ENCODE assay signal across 10 cellular contexts in the genomic region with DNA sequence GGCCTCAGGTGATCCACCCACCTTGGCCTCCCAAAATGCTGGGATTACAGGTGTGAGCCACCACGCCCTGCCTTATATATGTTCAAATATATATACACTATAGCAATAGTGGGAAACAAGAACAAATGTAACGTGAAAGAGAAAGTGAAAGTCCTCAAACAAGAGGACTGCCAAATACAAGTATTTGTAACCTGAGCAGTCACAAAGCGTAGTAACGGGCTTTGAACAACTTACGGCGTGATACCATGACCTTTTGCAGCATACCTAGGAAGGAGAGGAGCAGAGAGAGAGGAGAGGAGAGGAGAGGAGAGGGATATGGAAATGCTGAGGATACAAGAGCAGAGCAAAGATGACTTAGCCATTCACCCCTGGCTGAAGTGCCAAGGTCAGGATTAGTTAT.
A peak's percentile ranks its signal among the peaks of the same experiment; 100 is the strongest.
DNase-seq lines count a peak whose midpoint lies in the region; ATAC-seq and TF ChIP-seq lines count a peak whose summit lies in the region.
"Had no signal": no experiment of that assay in that cellular context is flagged by ENCODE, and none has a peak within 500 bp of the region (broad histone marks: within the 10 kb centered on the region; RNA-seq: fewer than 3 reads in every experiment).

No MANE protein-coding gene starts in this region.

- peak; percentile 84 for ATAC-seq in GM21786 (IDR thresholded peaks at IDR 0.05; ENCODE audit: unreplicated experiment)
- no peak for ATAC-seq in PC-3
- ATAC-seq in lung (ENCODE audit: insufficient read depth, low FRiP score): peak; percentile 34

- H3K9ac ChIP-seq in PC-3 (ENCODE audit: low read length): no peak overlapping the region

- no peaks in the 10 kb centered on the region for H3F3A ChIP-seq in PC-3 (ENCODE audit: low read length, unreplicated experiment)

- no peaks in the 10 kb centered on the region for H3K36me3 ChIP-seq in PC-3 (ENCODE audit: low read depth, low read length)
- no peaks in the 10 kb centered on the region for H3K36me3 ChIP-seq in lung (ENCODE audit: control insufficient read depth in 2 of 2, insufficient read depth in 2 of 2, low read length in 2 of 2)

- TF ChIP-seq CTCF in PC-3 (conservative IDR thresholded peaks at IDR 0.05; ENCODE audit: low read depth, low read length) (no peak), lung (IDR thresholded peaks at IDR 0.05; ENCODE audit: control extremely low read depth, extremely low read depth) (no peak)

- peak overlapping the region; percentile 49 for H3K4me3 ChIP-seq in PC-3 (ENCODE audit: low read length)
- H3K4me3 ChIP-seq in lung: no peak overlapping the region
- H3K4me3 ChIP-seq: SK-N-MC had no signal

- POLR2A ChIA-PET in PC-3 (lab: Charles Lee; ENCODE audit: unreplicated experiment): no interaction called here

- no peaks in the 10 kb centered on the region for H4K20me1 ChIP-seq in PC-3 (ENCODE audit: low read length)

- H3K27ac ChIP-seq in PC-3 (ENCODE audit: low read length) (no peak overlapping the region), lung (ENCODE audit: low read depth in 1 of 2, low read length in 1 of 2) (no peak overlapping the region)
- H3K27ac ChIP-seq: SK-N-MC had no signal

- H3K4me1 ChIP-seq in PC-3 (ENCODE audit: insufficient read depth, low read length): no peaks in the 10 kb centered on the region; the same call in 1 of the 2 replicates
- no peaks in the 10 kb centered on the region for H3K4me1 ChIP-seq in lung (ENCODE audit: control insufficient read depth in 2 of 2, insufficient read depth in 2 of 2, low read length in 2 of 2)

- no peaks in the 10 kb centered on the region for H3K9me2 ChIP-seq in PC-3 (replicated peaks; ENCODE audit: low read length)

- peak overlapping the region; percentile 75 for H3K4me2 ChIP-seq in PC-3 (ENCODE audit: low read length)

- H3K79me2 ChIP-seq in PC-3 (ENCODE audit: low read length): no peaks in the 10 kb centered on the region

- WGBS in lung, 2 donors: 41 to 68% methylated on average over 6 of the region's 6 CpGs

- H3K27me3 ChIP-seq in PC-3 (ENCODE audit: low read length) (no peaks in the 10 kb centered on the region), lung (ENCODE audit: control insufficient read depth, insufficient read depth) (no peaks in the 10 kb centered on the region)

- H2AFZ ChIP-seq in PC-3 (ENCODE audit: low read length): peak overlapping the region; percentile 63

- DNase-seq in ELR (ENCODE audit: low read depth) (peak; percentile 33), PC-3 (peak; percentile 29), lung (ENCODE audit: low spot score) (no peak), NCI-H2227 treated with DMSO at 0.1 percent for 48 hours (lab: John Stamatoyannopoulos, UW) (no peak), Ammon's horn (ENCODE audit: low spot score) (no peak)
- no peak for DNase-seq in stimulated activated CD4-positive, alpha-beta T cell treated with anti-CD3 and anti-CD28 coated beads, Interleukin-15, amount 100 ng/mL, for 24 hours
- no peak for DNase-seq in activated CD8-positive, alpha-beta memory T cell treated with anti-CD3 and anti-CD28 coated beads, Interleukin-2, amount 50 U/mL, for 4 hours
- DNase-seq: stimulated activated CD4-positive, alpha-beta T cell treated with anti-CD3 and anti-CD28 coated beads, Interleukin-2, amount 100 ng/mL, for 48 hours had no signal

- no peaks in the 10 kb centered on the region for H3K9me3 ChIP-seq in PC-3 (ENCODE audit: low read length)
- H3K9me3 ChIP-seq in lung (ENCODE audit: control insufficient read depth in 2 of 2, insufficient read depth in 1 of 2, low read length in 1 of 2): no peaks in the 10 kb centered on the region

- BruUV-seq in PC-3 (replicated peaks; lab: Mats Ljungman, UMichigan): no TSS peak

- CTCF ChIA-PET in PC-3 (lab: Charles Lee): no interaction called here

- intact Hi-C loops in PC-3 (cut with micrococcal nuclease): no loop called here

Comparison
In these comparisons a context has a peak if more than half of its experiments do, and no peak if none do; other contexts are left out.
1. DNase-seq: peak in ELR (single experiment) and PC-3 (single experiment); none in lung (single experiment), stimulated activated CD4-positive, alpha-beta T cell treated with anti-CD3 and anti-CD28 coated beads, Interleukin-15, amount 100 ng/mL, for 24 hours (single experiment), NCI-H2227 treated with DMSO at 0.1 percent for 48 hours (single experiment), Ammon's horn (single experiment) and activated CD8-positive, alpha-beta memory T cell treated with anti-CD3 and anti-CD28 coated beads, Interleukin-2, amount 50 U/mL, for 4 hours (single experiment).